In genomic region chr2:200300650-200301314, GRCh38 we compare ENCODE assay signal across 12 cellular contexts. TPM values are rescaled to one million over a fixed set of nuclear protein-coding genes. Genes with fewer than 3 reads are reported as not detected.
DNase-seq lines count a peak whose midpoint lies in the region; ATAC-seq, FAIRE-seq and TF ChIP-seq lines count a peak whose summit lies in the region.
"Had no signal": no experiment of that assay in that cellular context is flagged by ENCODE, and none has a peak within 500 bp of the region (broad histone marks: within the 10 kb centered on the region; RNA-seq: fewer than 3 reads in every experiment).

No MANE protein-coding gene starts in this region.

- H3K27ac ChIP-seq in H1 (ENCODE audit: low read depth, low read length) (no peak overlapping the region), mesodermal cell (ENCODE audit: low read depth, low read length, severe bottlenecking) (peak overlapping the region; percentile 47)

- POLR2A ChIA-PET in H1 (lab: Charles Lee; ENCODE audit: partially characterized antibody), result no interaction called here

- TF ChIP-seq CTCF in H1 (IDR thresholded peaks at IDR 0.05; ENCODE audit: control extremely low read depth in 1 of 3, insufficient read depth in 1 of 3, low read depth in 1 of 3, low read length in 3 of 3), result no peak

- H3K79me1 ChIP-seq in H1 (ENCODE audit: low read depth, low read length), result no peaks in the 10 kb centered on the region

- no peak overlapping the region for H3K56ac ChIP-seq in H1 (replicated peaks; ENCODE audit: insufficient read length, low read depth, low read length)

- H3K4me1 ChIP-seq in H1 (replicated peaks in 1 of 4; ENCODE audit: control insufficient read depth in 3 of 4, insufficient read depth in 4 of 4, low read length in 3 of 4), result peaks cover 0 to 3% (median 2%) of the 10 kb centered on the region in 4 experiments; a peak in 2 of 7 replicates
- peaks cover 27% of the 10 kb centered on the region for H3K4me1 ChIP-seq in mesodermal cell (ENCODE audit: control insufficient read depth, insufficient read depth, low read length, poor library complexity, severe bottlenecking)

- H3K23ac ChIP-seq in H1 (ENCODE audit: insufficient read length), result no peak overlapping the region

- H3K36me3 ChIP-seq in H1 (ENCODE audit: control insufficient read depth in 2 of 4, insufficient read depth in 4 of 4, low read length in 3 of 4) (no peaks in the 10 kb centered on the region), mesodermal cell (ENCODE audit: control insufficient read depth, insufficient read depth, low read length) (no peaks in the 10 kb centered on the region)

- H2BK12ac ChIP-seq in H1 (ENCODE audit: low read depth, low read length), result no peak overlapping the region

- H2AK5ac ChIP-seq in H1 (ENCODE audit: low read depth, low read length), result no peak overlapping the region

- CTCF ChIA-PET in H1 (lab: Charles Lee; ENCODE audit: partially characterized antibody), result interaction anchor here (0.7 kb wide), 1 partner anchor 15 kb away, joined by 3 read pairs; no protein-coding TSS in a partner anchor

- H2BK20ac ChIP-seq in H1 (ENCODE audit: low read length), result no peak overlapping the region

- DNase-seq in Daoy (ENCODE audit: low read depth), result peak; percentile 78
- peak; percentile 82 for DNase-seq in LoVo (ENCODE audit: low spot score)
- DNase-seq in H1 (ENCODE audit: low read depth in 1 of 2, low spot score in 2 of 2), result no peak
- no peak for DNase-seq in left colon
- DNase-seq in activated naive CD4-positive, alpha-beta T cell treated with Interleukin-2 at 50 U/mL for 16 hours, result no peak
- DNase-seq in NCI-H446 treated with DMSO at 0.1 percent for 48 hours (lab: John Stamatoyannopoulos, UW), result no peak
- DNase-seq: activated CD4-positive, alpha-beta T cell treated with anti-CD3 and anti-CD28 coated beads for 1 hour; activated gamma-delta T cell treated with Interleukin-2 at 50 U/mL for 16 hours; RPMI8226; stimulated activated CD4-positive, alpha-beta T cell treated with anti-CD3 and anti-CD28 coated beads, Interleukin-4, amount 100 ng/mL, for 24 hours had no signal

- WGBS in H1 (ENCODE audit: extremely low coverage in 1 of 2, insufficient coverage in 1 of 2, insufficient read length in 1 of 2, insufficient replicate concordance in 2 of 2, low coverage in 1 of 2, low lambda C conversion rate in 2 of 2, missing lambda C conversion rate in 1 of 2), 2 experiments, result 93% methylated on average over 4 of the region's 4 CpGs; no CpG with 5 or more reads in 1 of the 2 experiments
- 76 to 81% methylated on average over 3 of the region's 4 CpGs for WGBS in mesodermal cell (ENCODE audit: insufficient coverage in 2 of 2), 2 experiments

- H4K5ac ChIP-seq in H1 (ENCODE audit: insufficient read length, low read depth, low read length), result no peak overlapping the region

- H4K8ac ChIP-seq in H1 (ENCODE audit: extremely low read depth, insufficient read depth, low read length), result no peak overlapping the region

- H3K9ac ChIP-seq in H1 (replicated peaks in 1 of 4; ENCODE audit: extremely low read depth in 1 of 4, low read depth in 3 of 4, low read length in 3 of 4), result no peak overlapping the region

- peak; percentile 13 for FAIRE-seq in H1 (lab: Jason Lieb, UNC)

- H4K91ac ChIP-seq in H1 (replicated peaks; ENCODE audit: insufficient read length, low read length), result no peak overlapping the region

- TF ChIP-seq EP300 in H1 (IDR thresholded peaks at IDR 0.05; ENCODE audit: borderline replicate concordance in 1 of 2, low read depth in 2 of 2, low read length in 2 of 2), result no peak

- H3K14ac ChIP-seq in H1 (ENCODE audit: insufficient read length), result no peak overlapping the region

- TF ChIP-seq POLR2A in H1 (IDR thresholded peaks at IDR 0.05; ENCODE audit: control extremely low read depth in 1 of 2, low read depth in 2 of 2, low read length in 2 of 2), result no peak

- H3K4me3 ChIP-seq in H1 (ENCODE audit: extremely low read depth in 1 of 4, insufficient read depth in 2 of 4, low read depth in 3 of 4, low read length in 4 of 4), result no peak overlapping the region
- no peak overlapping the region for H3K4me3 ChIP-seq in mesodermal cell (ENCODE audit: extremely low read depth, insufficient read depth, low read length, poor library complexity, severe bottlenecking)

- no peak overlapping the region for H2BK120ac ChIP-seq in H1 (replicated peaks; ENCODE audit: low read depth, low read length)

- H3K23me2 ChIP-seq in H1 (ENCODE audit: low read depth, low read length), result peaks cover under 1% of the 10 kb centered on the region; the same call in 1 of the 2 replicates

- no peak overlapping the region for H2BK15ac ChIP-seq in H1 (ENCODE audit: low read length)

- TF ChIP-seq RAD21 in H1 (IDR thresholded peaks at IDR 0.05 in 1 of 2, conservative IDR thresholded peaks at IDR 0.05 in 1 of 2; ENCODE audit: low read depth in 2 of 2, low read length in 2 of 2), result no peak

- H3K4ac ChIP-seq in H1 (replicated peaks; ENCODE audit: insufficient read length, low read depth, low read length), result no peak overlapping the region

- H3K79me2 ChIP-seq in H1 (ENCODE audit: control insufficient read depth in 1 of 2, insufficient read depth in 2 of 2, low read length in 2 of 2), result peaks cover 0 to 12% of the 10 kb centered on the region in 2 experiments; a peak in 2 of 4 replicates

- H2AFZ ChIP-seq in H1 (ENCODE audit: low read length), result no peak overlapping the region

- no peak overlapping the region for H2BK5ac ChIP-seq in H1 (ENCODE audit: low read depth, low read length)

- no peak overlapping the region for H3K4me2 ChIP-seq in H1 (ENCODE audit: insufficient read depth in 1 of 2, low read depth in 2 of 2, low read length in 2 of 2)

- intact Hi-C loops in left colon (cut with DNase I, micrococcal nuclease), result no loop called here

- no peaks in the 10 kb centered on the region for H4K20me1 ChIP-seq in H1 (replicated peaks in 1 of 2; ENCODE audit: control insufficient read depth in 1 of 2, insufficient read depth in 2 of 2, low read length in 2 of 2)

- H3K18ac ChIP-seq in H1 (ENCODE audit: extremely low read depth, low read length), result no peak overlapping the region

- H3K9me3 ChIP-seq in H1 (ENCODE audit: insufficient read depth in 2 of 2, low read depth in 1 of 2, low read length in 1 of 2) (no peaks in the 10 kb centered on the region), mesodermal cell (ENCODE audit: control insufficient read depth, low read length) (no peaks in the 10 kb centered on the region)

- ATAC-seq in left colon, result no peak
- ATAC-seq in HG03442 (IDR thresholded peaks at IDR 0.05; ENCODE audit: unreplicated experiment), result no peak

- H3K27me3 ChIP-seq in H1 (replicated peaks in 1 of 4; ENCODE audit: control insufficient read depth in 3 of 4, extremely low read depth in 1 of 4, insufficient read depth in 3 of 4, low read length in 3 of 4), result peaks cover 0 to 2% (median 0%) of the 10 kb centered on the region in 4 experiments; a peak in 1 of 7 replicates

TF ChIP-seq in H1, 55 proteins besides CTCF, POLR2A, EP300 and RAD21:
- TF ChIP-seq RBBP5 (IDR thresholded peaks at IDR 0.05; ENCODE audit: borderline replicate concordance, low read depth, low read length), result no peak
- TF ChIP-seq RXRA (IDR thresholded peaks at IDR 0.05; ENCODE audit: insufficient read depth, low read depth, low read length), result 0 out of 2 replicates have a peak, but pooled peaks have one; percentile 19

RNA-seq across cellular contexts. Expression of gene SPATS2L, which starts 5.7 kb away (rescaled TPM):
- 64.1 and 66.2 TPM in 2 replicates for total RNA-seq in Daoy (2014; rRNA removed; shearing (Covaris generic))
- total RNA-seq in H1 (2021; fragmentation: NEBNext Ultra II Directional; extraction: Animal tissue kit (Norgen Biotek cat#: 25700)), result 177 and 189 TPM in 2 replicates
- 55.3 and 67.3 TPM in 2 replicates for polyA plus RNA-seq in H1 (2011; rRNA removed)
- polyA plus RNA-seq in H1 (2011; cell fraction: cytosol; rRNA removed), result 93.6 TPM
- 196 TPM for polyA plus RNA-seq in H1 (2011; cell fraction: nucleus; rRNA removed)
- polyA plus RNA-seq in H1 (2012, experiment 1 of 2), result 106 to 126 TPM (median 119 TPM) in 4 replicates
- polyA plus RNA-seq in H1 (2012, experiment 2 of 2), result 30.9 TPM
- polyA plus RNA-seq in H1 (2013, experiment 1 of 2), result 376 TPM
- polyA plus RNA-seq in H1 (2013, experiment 2 of 2), result 381 TPM
- 116 and 136 TPM in 2 replicates for polyA minus RNA-seq in H1 (2011; rRNA and poly(A)+ RNA removed)
- 78.2 TPM for polyA minus RNA-seq in H1 (2011; cell fraction: cytosol; rRNA and poly(A)+ RNA removed)
- polyA minus RNA-seq in H1 (2011; cell fraction: nucleus; rRNA and poly(A)+ RNA removed), result 202 TPM
- polyA plus RNA-seq in mesodermal cell (2013, experiment 1 of 2), result 138 TPM
- polyA plus RNA-seq in mesodermal cell (2013, experiment 2 of 2), result 132 TPM
- total RNA-seq in left colon, result 100 to 1,000 TPM; 157 to 240 TPM

Comparison
In these comparisons a context has a peak if more than half of its experiments do, and no peak if none do; other contexts are left out.
1. DNase-seq: peak in Daoy (single experiment) and LoVo (single experiment); none in H1 (0 of 2), left colon (0 of 2), activated naive CD4-positive, alpha-beta T cell treated with Interleukin-2 at 50 U/mL for 16 hours (single experiment) and NCI-H446 treated with DMSO at 0.1 percent for 48 hours (single experiment).